ENCODE assay signal across 22 cellular contexts in the genomic region with DNA sequence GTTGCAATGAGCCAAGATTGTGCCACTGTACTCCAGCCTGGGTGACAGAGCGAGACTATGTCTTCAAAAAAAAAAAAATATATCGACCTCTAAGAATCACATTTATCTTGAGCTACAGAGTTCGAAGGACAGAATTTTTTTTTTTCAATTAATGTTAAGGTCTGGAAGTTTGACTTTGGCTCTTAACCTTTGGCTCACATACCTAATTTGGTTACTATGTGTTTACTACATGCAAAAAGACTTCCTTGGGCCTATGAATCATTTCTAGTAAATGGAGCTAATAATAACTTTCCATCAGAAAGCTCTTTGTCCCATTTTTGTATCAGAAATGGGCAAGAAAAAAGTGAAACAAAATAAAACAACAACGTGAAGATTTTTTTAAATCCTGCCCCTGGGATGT.
DNase-seq lines count a peak whose midpoint lies in the region; ATAC-seq, FAIRE-seq and TF ChIP-seq lines count a peak whose summit lies in the region.
"Had no signal": no experiment of that assay in that cellular context is flagged by ENCODE, and none has a peak within 500 bp of the region (broad histone marks: within the 10 kb centered on the region; RNA-seq: fewer than 3 reads in every experiment).

No MANE protein-coding gene starts in this region.

- BruUV-seq in MCF 10A (replicated peaks; lab: Mats Ljungman, UMichigan): no TSS peak

- no peak overlapping the region for H3K9ac ChIP-seq in SK-N-SH

- H3K4me3 Mint-ChIP-seq in MCF 10A (ENCODE audit: unreplicated experiment): no peak overlapping the region
- H3K4me3 Mint-ChIP-seq: activated CD8-positive, alpha-beta memory T cell treated with anti-CD3 and anti-CD28 coated beads, Interleukin-2, amount 10 ng/mL, durations not matched to agents 7 days and 5 days; CD8-positive, alpha-beta memory T cell; stimulated activated memory B cell treated with anti-CD40 and anti-IgM and Interleukin-4, amounts not matched to agents 10 μg/mL and 1 μg/mL and 100 μg/mL, for 72 hours had no signal

- no peak for TF ChIP-seq EP300 in SK-N-SH (IDR thresholded peaks at IDR 0.05; ENCODE audit: borderline replicate concordance in 1 of 2, low read depth in 1 of 2, low read length in 1 of 2)

- no peak for TF ChIP-seq POLR2A in breast epithelium (IDR thresholded peaks at IDR 0.05)

- H3K9me3 Mint-ChIP-seq in MCF 10A (ENCODE audit: unreplicated experiment): no peaks in the 10 kb centered on the region
- H3K9me3 Mint-ChIP-seq: CD8-positive, alpha-beta memory T cell; stimulated activated memory B cell treated with anti-CD40 and anti-IgM and Interleukin-4, amounts not matched to agents 10 μg/mL and 1 μg/mL and 100 μg/mL, for 72 hours had no signal

- POLR2A ChIA-PET in MCF 10A (lab: Yijun Ruan, JAX) (interaction anchor here (0.6 to 2.1 kb wide), 8 partner anchors 10 to 1651 kb away, joined by 3 to 9 read pairs (median 4); no protein-coding TSS in a partner anchor), SK-N-SH (lab: Yijun Ruan, JAX) (no interaction called here)

- CTCF ChIA-PET in MCF 10A (lab: Yijun Ruan, JAX): interaction anchor here (0.7 to 1.2 kb wide), 7 partner anchors 8 to 536 kb away, joined by 3 to 6 read pairs (median 3); no protein-coding TSS in a partner anchor
- CTCF ChIA-PET in SK-N-SH (lab: Yijun Ruan, JAX): interaction anchor here (1.5 kb wide), 1 partner anchor 125 kb away, joined by 5 read pairs; no protein-coding TSS in a partner anchor

- no peaks in the 10 kb centered on the region for H3K9me2 ChIP-seq in SK-N-SH

- intact Hi-C loops in MCF 10A (cut with micrococcal nuclease): no loop called here
- intact Hi-C loops in breast epithelium (cut with DNase I; ENCODE audit: low total_unique reads): no loop called here

- no peak overlapping the region for H3K4me3 ChIP-seq in breast epithelium
- no peak overlapping the region; a peak in 1 of 4 replicates for H3K4me3 ChIP-seq in SK-N-SH (ENCODE audit: low read depth in 2 of 2, low read length in 1 of 2)
- H3K4me3 ChIP-seq: colonic mucosa, SJCRH30, skin epidermis, upper lobe of right lung had no signal

- H3K4me1 Mint-ChIP-seq in MCF 10A (ENCODE audit: insufficient read depth, unreplicated experiment): peaks cover 23% of the 10 kb centered on the region
- H3K4me1 Mint-ChIP-seq: activated CD8-positive, alpha-beta memory T cell treated with anti-CD3 and anti-CD28 coated beads, Interleukin-2, amount 10 ng/mL, durations not matched to agents 7 days and 5 days; CD8-positive, alpha-beta memory T cell had no signal

- peak overlapping the region; percentile 15; the same call in 1 of the 2 replicates for H3K4me2 ChIP-seq in SK-N-SH

- no peak overlapping the region for H3K27ac Mint-ChIP-seq in MCF 10A (ENCODE audit: low read depth, unreplicated experiment)
- H3K27ac Mint-ChIP-seq: activated CD8-positive, alpha-beta memory T cell treated with anti-CD3 and anti-CD28 coated beads, Interleukin-2, amount 10 ng/mL, durations not matched to agents 7 days and 5 days; CD8-positive, alpha-beta memory T cell; stimulated activated memory B cell treated with anti-CD40 and anti-IgM and Interleukin-4, amounts not matched to agents 10 μg/mL and 1 μg/mL and 100 μg/mL, for 72 hours had no signal

- H3K4me1 ChIP-seq in breast epithelium: no peaks in the 10 kb centered on the region
- peaks cover 2 to 8% of the 10 kb centered on the region in 2 experiments; a peak in 2 of 4 replicates for H3K4me1 ChIP-seq in SK-N-SH (ENCODE audit: control insufficient read depth in 1 of 2, insufficient read depth in 2 of 2, low read depth in 1 of 2, low read length in 1 of 2)
- H3K4me1 ChIP-seq: colonic mucosa, SJCRH30 had no signal

- H3K27ac ChIP-seq in breast epithelium (no peak overlapping the region), SK-N-SH (ENCODE audit: low read depth in 2 of 2, low read length in 1 of 2) (peak overlapping the region in 1 of 2 experiments; percentile 63; a peak in 2 of 4 replicates)
- H3K27ac ChIP-seq: colonic mucosa, epithelial cell of prostate, SJCRH30, upper lobe of right lung had no signal

- H3K36me3 ChIP-seq in breast epithelium (no peaks in the 10 kb centered on the region), SK-N-SH (replicated peaks in 1 of 2; ENCODE audit: control insufficient read depth in 1 of 2, insufficient read depth in 2 of 2, low read length in 1 of 2) (no peaks in the 10 kb centered on the region)
- H3K36me3 ChIP-seq: colonic mucosa, SJCRH30, upper lobe of right lung had no signal

- no peak for TF ChIP-seq RAD21 in SK-N-SH (IDR thresholded peaks at IDR 0.05; ENCODE audit: low read length)

- TF ChIP-seq CTCF in MCF 10A (IDR thresholded peaks at IDR 0.05; ENCODE audit: unreplicated experiment) (no peak), breast epithelium (IDR thresholded peaks at IDR 0.05) (no peak), SK-N-SH (IDR thresholded peaks at IDR 0.05) (no peak)

- no peaks in the 10 kb centered on the region for H3K27me3 ChIP-seq in breast epithelium
- H3K27me3 ChIP-seq in SK-N-SH (ENCODE audit: insufficient read depth): no peaks in the 10 kb centered on the region
- H3K27me3 ChIP-seq: colonic mucosa, SJCRH30, upper lobe of right lung had no signal

- H3K9me3 ChIP-seq in breast epithelium: no peaks in the 10 kb centered on the region
- no peaks in the 10 kb centered on the region for H3K9me3 ChIP-seq in SK-N-SH
- H3K9me3 ChIP-seq: colonic mucosa, SJCRH30, upper lobe of right lung had no signal

- H3K36me3 Mint-ChIP-seq in MCF 10A (ENCODE audit: insufficient read depth, unreplicated experiment): no peaks in the 10 kb centered on the region
- H3K36me3 Mint-ChIP-seq: activated CD8-positive, alpha-beta memory T cell treated with anti-CD3 and anti-CD28 coated beads, Interleukin-2, amount 10 ng/mL, durations not matched to agents 7 days and 5 days had no signal

- H3F3A ChIP-seq in SK-N-SH (replicated peaks; ENCODE audit: insufficient read depth): peaks cover 3% of the 10 kb centered on the region

- no peak for FAIRE-seq in urothelium cell line (lab: Jason Lieb, UNC)
- FAIRE-seq: A204.1 had no signal

- no peaks in the 10 kb centered on the region for H3K27me3 Mint-ChIP-seq in MCF 10A (ENCODE audit: insufficient read depth, unreplicated experiment)
- H3K27me3 Mint-ChIP-seq: activated CD8-positive, alpha-beta memory T cell treated with anti-CD3 and anti-CD28 coated beads, Interleukin-2, amount 10 ng/mL, durations not matched to agents 7 days and 5 days; CD8-positive, alpha-beta memory T cell; stimulated activated memory B cell treated with anti-CD40 and anti-IgM and Interleukin-4, amounts not matched to agents 10 μg/mL and 1 μg/mL and 100 μg/mL, for 72 hours had no signal

- WGBS in SK-N-SH (ENCODE audit: low lambda C conversion rate): 73% methylated on average over 4 of the region's 4 CpGs

- H2AFZ ChIP-seq in SK-N-SH (ENCODE audit: low read depth): no peak overlapping the region; the same call in 1 of the 2 replicates

- ATAC-seq in GM18870 (IDR thresholded peaks at IDR 0.05; ENCODE audit: unreplicated experiment): no peak
- ATAC-seq in HG02759 (IDR thresholded peaks at IDR 0.05; ENCODE audit: unreplicated experiment): no peak
- ATAC-seq in HG02884 (IDR thresholded peaks at IDR 0.05; ENCODE audit: unreplicated experiment): no peak
- ATAC-seq: activated CD8-positive, alpha-beta memory T cell treated with anti-CD3 and anti-CD28 coated beads, Interleukin-2, amount 10 ng/mL, durations not matched to agents 7 days and 5 days; stimulated activated memory B cell treated with anti-CD40 and anti-IgM and Interleukin-4, amounts not matched to agents 10 μg/mL and 1 μg/mL and 100 μg/mL, for 72 hours; upper lobe of right lung had no signal

- no peaks in the 10 kb centered on the region for H3K79me2 ChIP-seq in SK-N-SH (ENCODE audit: insufficient read depth)

- DNase-seq in MCF 10A (ENCODE audit: unreplicated experiment): peak; percentile 41
- DNase-seq in breast epithelium (ENCODE audit: low spot score in 2 of 2): no peak
- DNase-seq in SK-N-SH: no peak
- peak; percentile 22 for DNase-seq in fibroblast of the conjunctiva (ENCODE audit: low read depth)
- DNase-seq in urothelium cell line (ENCODE audit: low spot score): peak; percentile 37
- DNase-seq: activated CD8-positive, alpha-beta memory T cell treated with anti-CD3 and anti-CD28 coated beads, Interleukin-2, amount 10 ng/mL, durations not matched to agents 7 days and 5 days; activated gamma-delta T cell treated with Interleukin-2 at 50 U/mL for 16 hours; aorta; CD8-positive, alpha-beta memory T cell; colonic mucosa; hippocampal formation; NCI-H1694 treated with DMSO at 0.1 percent for 48 hours; nucleus accumbens; SJCRH30; upper lobe of right lung had no signal

- H4K20me1 ChIP-seq in SK-N-SH (ENCODE audit: insufficient read depth): no peaks in the 10 kb centered on the region

TF ChIP-seq in SK-N-SH, 30 proteins besides CTCF, POLR2A, EP300 and RAD21 (continues in another document):
- TF ChIP-seq ZBTB33 (IDR thresholded peaks at IDR 0.05; ENCODE audit: borderline replicate concordance, low read depth): no peak
- TF ChIP-seq SMC3 (IDR thresholded peaks at IDR 0.05; ENCODE audit: low read depth, low read length): no peak
- TF ChIP-seq IRF3 (IDR thresholded peaks at IDR 0.05; ENCODE audit: low read depth, low read length): no peak
- no peak for TF ChIP-seq POLR2AphosphoS5 (IDR thresholded peaks at IDR 0.05; ENCODE audit: low read depth, low read length)
- TF ChIP-seq EZH2phosphoT487 (IDR thresholded peaks at IDR 0.05; ENCODE audit: borderline replicate concordance, low read depth): no peak

Comparison
In these comparisons a context has a peak if more than half of its experiments do, and no peak if none do; other contexts are left out.
1. DNase-seq: peak in MCF 10A (single experiment), fibroblast of the conjunctiva (single experiment) and urothelium cell line (single experiment); none in breast epithelium (0 of 2) and SK-N-SH (single experiment).